8 cellular contexts compared by ENCODE assay signal in genomic region chr3:193831495-193832455, GRCh38.
A peak's percentile ranks its signal among the peaks of the same experiment; 100 is the strongest.
DNase-seq lines count a peak whose midpoint lies in the region; ATAC-seq and TF ChIP-seq lines count a peak whose summit lies in the region.

No MANE protein-coding gene starts in this region.

- H3K9me3 Mint-ChIP-seq in stimulated activated effector memory CD8-positive, alpha-beta T cell treated with anti-CD3 and anti-CD28 coated beads, Interleukin-12 subunit alpha, Interleukin-12 subunit beta, amount 100 ng/mL, for 72 hours: no peaks in the 10 kb centered on the region

- no peaks in the 10 kb centered on the region for H3K36me3 Mint-ChIP-seq in stimulated activated effector memory CD8-positive, alpha-beta T cell treated with anti-CD3 and anti-CD28 coated beads, Interleukin-12 subunit alpha, Interleukin-12 subunit beta, amount 100 ng/mL, for 72 hours

- CTCF ChIA-PET in RWPE1 (lab: Yijun Ruan, JAX): interaction anchor here (0.8 to 0.9 kb wide), 2 partner anchors 51 to 512 kb away, joined by 3 to 4 read pairs; no protein-coding TSS in a partner anchor

- DNase-seq in RWPE1 (ENCODE audit: low spot score) (peak; percentile 95), left colon (peak in 1 of 2 donors; percentile 22), GDM1 (lab: John Stamatoyannopoulos, UW) (no peak), iPS-NIHi7 (ENCODE audit: extremely low spot score) (no peak)
- no peak for DNase-seq in activated CD8-positive, alpha-beta memory T cell treated with anti-CD3 and anti-CD28 coated beads, Interleukin-2, amount 50 U/mL, for 4 hours
- no peak for DNase-seq in stimulated activated effector memory CD8-positive, alpha-beta T cell treated with anti-CD3 and anti-CD28 coated beads, Interleukin-12 subunit alpha, Interleukin-12 subunit beta, amount 100 ng/mL, for 72 hours (ENCODE audit: low spot score in 2 of 2)

- peak overlapping the region; percentile 100 for H3K27ac ChIP-seq in RWPE1

- no peaks in the 10 kb centered on the region for H3K4me1 Mint-ChIP-seq in stimulated activated effector memory CD8-positive, alpha-beta T cell treated with anti-CD3 and anti-CD28 coated beads, Interleukin-12 subunit alpha, Interleukin-12 subunit beta, amount 100 ng/mL, for 72 hours

- POLR2A ChIA-PET in RWPE1 (lab: Yijun Ruan, JAX; ENCODE audit: low non-redundant PET): no interaction called here

- ATAC-seq in GM18909 (IDR thresholded peaks at IDR 0.05; ENCODE audit: poor library complexity, unreplicated experiment) (peak; percentile 78), HG03025 (IDR thresholded peaks at IDR 0.05; ENCODE audit: low FRiP score, unreplicated experiment) (peak; percentile 56), left colon (peak; percentile 24)
- ATAC-seq in stimulated activated effector memory CD8-positive, alpha-beta T cell treated with anti-CD3 and anti-CD28 coated beads, Interleukin-12 subunit alpha, Interleukin-12 subunit beta, amount 100 ng/mL, for 72 hours: no peak

- H3K27ac Mint-ChIP-seq in stimulated activated effector memory CD8-positive, alpha-beta T cell treated with anti-CD3 and anti-CD28 coated beads, Interleukin-12 subunit alpha, Interleukin-12 subunit beta, amount 100 ng/mL, for 72 hours: no peak overlapping the region

- TF ChIP-seq CTCF in RWPE1 (conservative IDR thresholded peaks at IDR 0.05; ENCODE audit: low read depth): no peak

- intact Hi-C loops in left colon (cut with DNase I, micrococcal nuclease): no loop called here

- no peak overlapping the region for H3K4me3 Mint-ChIP-seq in stimulated activated effector memory CD8-positive, alpha-beta T cell treated with anti-CD3 and anti-CD28 coated beads, Interleukin-12 subunit alpha, Interleukin-12 subunit beta, amount 100 ng/mL, for 72 hours
